1 cellular context compared by ENCODE assay signal in the genomic region with DNA sequence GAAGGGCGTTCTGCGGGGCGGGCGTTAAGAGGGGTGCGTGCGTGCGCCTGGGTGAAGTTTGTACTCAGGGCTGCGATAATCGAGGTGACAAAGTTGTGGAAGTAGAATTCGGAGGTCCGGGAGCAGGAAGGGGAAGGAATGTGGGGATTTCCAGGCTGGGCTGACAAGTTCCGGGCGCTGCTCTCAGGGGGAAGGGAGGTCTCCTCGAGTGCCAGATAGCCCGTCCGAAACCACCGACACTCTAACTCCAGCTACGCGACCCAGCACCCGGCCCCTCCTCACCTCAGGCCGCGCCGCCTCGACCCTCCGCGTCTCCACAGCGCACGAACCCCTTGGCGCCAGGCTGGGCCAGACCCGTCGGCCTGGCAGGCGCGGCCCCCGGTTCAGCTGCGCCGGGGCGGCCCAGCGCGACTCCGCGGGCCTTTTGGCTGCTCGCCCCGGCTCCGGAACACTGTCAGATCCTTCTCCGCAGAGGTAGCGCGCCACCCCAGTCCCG.
A peak's percentile ranks its signal among the peaks of the same experiment; 100 is the strongest.
TF ChIP-seq lines count a peak whose summit lies in the region.

A gene (minus strand): TSS at position 462 of the 496 bp plus-strand sequence. CDS start 18,685 bp downstream, outside the sequence.

TF ChIP-seq in K562, 482 proteins besides CTCF, POLR2A, EP300 and RAD21 (continued from another document and continues in another):
- TF ChIP-seq, protein P1, sequence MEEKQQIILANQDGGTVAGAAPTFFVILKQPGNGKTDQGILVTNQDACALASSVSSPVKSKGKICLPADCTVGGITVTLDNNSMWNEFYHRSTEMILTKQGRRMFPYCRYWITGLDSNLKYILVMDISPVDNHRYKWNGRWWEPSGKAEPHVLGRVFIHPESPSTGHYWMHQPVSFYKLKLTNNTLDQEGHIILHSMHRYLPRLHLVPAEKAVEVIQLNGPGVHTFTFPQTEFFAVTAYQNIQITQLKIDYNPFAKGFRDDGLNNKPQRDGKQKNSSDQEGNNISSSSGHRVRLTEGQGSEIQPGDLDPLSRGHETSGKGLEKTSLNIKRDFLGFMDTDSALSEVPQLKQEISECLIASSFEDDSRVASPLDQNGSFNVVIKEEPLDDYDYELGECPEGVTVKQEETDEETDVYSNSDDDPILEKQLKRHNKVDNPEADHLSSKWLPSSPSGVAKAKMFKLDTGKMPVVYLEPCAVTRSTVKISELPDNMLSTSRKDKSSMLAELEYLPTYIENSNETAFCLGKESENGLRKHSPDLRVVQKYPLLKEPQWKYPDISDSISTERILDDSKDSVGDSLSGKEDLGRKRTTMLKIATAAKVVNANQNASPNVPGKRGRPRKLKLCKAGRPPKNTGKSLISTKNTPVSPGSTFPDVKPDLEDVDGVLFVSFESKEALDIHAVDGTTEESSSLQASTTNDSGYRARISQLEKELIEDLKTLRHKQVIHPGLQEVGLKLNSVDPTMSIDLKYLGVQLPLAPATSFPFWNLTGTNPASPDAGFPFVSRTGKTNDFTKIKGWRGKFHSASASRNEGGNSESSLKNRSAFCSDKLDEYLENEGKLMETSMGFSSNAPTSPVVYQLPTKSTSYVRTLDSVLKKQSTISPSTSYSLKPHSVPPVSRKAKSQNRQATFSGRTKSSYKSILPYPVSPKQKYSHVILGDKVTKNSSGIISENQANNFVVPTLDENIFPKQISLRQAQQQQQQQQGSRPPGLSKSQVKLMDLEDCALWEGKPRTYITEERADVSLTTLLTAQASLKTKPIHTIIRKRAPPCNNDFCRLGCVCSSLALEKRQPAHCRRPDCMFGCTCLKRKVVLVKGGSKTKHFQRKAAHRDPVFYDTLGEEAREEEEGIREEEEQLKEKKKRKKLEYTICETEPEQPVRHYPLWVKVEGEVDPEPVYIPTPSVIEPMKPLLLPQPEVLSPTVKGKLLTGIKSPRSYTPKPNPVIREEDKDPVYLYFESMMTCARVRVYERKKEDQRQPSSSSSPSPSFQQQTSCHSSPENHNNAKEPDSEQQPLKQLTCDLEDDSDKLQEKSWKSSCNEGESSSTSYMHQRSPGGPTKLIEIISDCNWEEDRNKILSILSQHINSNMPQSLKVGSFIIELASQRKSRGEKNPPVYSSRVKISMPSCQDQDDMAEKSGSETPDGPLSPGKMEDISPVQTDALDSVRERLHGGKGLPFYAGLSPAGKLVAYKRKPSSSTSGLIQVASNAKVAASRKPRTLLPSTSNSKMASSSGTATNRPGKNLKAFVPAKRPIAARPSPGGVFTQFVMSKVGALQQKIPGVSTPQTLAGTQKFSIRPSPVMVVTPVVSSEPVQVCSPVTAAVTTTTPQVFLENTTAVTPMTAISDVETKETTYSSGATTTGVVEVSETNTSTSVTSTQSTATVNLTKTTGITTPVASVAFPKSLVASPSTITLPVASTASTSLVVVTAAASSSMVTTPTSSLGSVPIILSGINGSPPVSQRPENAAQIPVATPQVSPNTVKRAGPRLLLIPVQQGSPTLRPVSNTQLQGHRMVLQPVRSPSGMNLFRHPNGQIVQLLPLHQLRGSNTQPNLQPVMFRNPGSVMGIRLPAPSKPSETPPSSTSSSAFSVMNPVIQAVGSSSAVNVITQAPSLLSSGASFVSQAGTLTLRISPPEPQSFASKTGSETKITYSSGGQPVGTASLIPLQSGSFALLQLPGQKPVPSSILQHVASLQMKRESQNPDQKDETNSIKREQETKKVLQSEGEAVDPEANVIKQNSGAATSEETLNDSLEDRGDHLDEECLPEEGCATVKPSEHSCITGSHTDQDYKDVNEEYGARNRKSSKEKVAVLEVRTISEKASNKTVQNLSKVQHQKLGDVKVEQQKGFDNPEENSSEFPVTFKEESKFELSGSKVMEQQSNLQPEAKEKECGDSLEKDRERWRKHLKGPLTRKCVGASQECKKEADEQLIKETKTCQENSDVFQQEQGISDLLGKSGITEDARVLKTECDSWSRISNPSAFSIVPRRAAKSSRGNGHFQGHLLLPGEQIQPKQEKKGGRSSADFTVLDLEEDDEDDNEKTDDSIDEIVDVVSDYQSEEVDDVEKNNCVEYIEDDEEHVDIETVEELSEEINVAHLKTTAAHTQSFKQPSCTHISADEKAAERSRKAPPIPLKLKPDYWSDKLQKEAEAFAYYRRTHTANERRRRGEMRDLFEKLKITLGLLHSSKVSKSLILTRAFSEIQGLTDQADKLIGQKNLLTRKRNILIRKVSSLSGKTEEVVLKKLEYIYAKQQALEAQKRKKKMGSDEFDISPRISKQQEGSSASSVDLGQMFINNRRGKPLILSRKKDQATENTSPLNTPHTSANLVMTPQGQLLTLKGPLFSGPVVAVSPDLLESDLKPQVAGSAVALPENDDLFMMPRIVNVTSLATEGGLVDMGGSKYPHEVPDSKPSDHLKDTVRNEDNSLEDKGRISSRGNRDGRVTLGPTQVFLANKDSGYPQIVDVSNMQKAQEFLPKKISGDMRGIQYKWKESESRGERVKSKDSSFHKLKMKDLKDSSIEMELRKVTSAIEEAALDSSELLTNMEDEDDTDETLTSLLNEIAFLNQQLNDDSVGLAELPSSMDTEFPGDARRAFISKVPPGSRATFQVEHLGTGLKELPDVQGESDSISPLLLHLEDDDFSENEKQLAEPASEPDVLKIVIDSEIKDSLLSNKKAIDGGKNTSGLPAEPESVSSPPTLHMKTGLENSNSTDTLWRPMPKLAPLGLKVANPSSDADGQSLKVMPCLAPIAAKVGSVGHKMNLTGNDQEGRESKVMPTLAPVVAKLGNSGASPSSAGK (IDR thresholded peaks at IDR 0.05): peak; percentile 39
- TF ChIP-seq TGIF2 (CRISPR knock-in tag; IDR thresholded peaks at IDR 0.05): 0 out of 2 replicates have a peak, but pooled peaks have one; percentile 64
- TF ChIP-seq TCF7 (IDR thresholded peaks at IDR 0.05; ENCODE audit: borderline replicate concordance): no peak
- TF ChIP-seq, protein P2, sequence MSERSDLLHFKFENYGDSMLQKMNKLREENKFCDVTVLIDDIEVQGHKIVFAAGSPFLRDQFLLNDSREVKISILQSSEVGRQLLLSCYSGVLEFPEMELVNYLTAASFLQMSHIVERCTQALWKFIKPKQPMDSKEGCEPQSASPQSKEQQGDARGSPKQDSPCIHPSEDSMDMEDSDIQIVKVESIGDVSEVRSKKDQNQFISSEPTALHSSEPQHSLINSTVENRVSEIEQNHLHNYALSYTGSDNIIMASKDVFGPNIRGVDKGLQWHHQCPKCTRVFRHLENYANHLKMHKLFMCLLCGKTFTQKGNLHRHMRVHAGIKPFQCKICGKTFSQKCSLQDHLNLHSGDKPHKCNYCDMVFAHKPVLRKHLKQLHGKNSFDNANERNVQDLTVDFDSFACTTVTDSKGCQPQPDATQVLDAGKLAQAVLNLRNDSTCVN (CRISPR knock-in tag; IDR thresholded peaks at IDR 0.05): no peak; the same call in 1 of the 2 replicates
- TF ChIP-seq ZFP36 (IDR thresholded peaks at IDR 0.05; ENCODE audit: low read depth, low read length, partially characterized antibody): no peak
- TF ChIP-seq NCOA1 (IDR thresholded peaks at IDR 0.05; ENCODE audit: low read depth): peak; percentile 31; the same call in 1 of the 2 replicates
- TF ChIP-seq CC2D1A (IDR thresholded peaks at IDR 0.05): no peak
- TF ChIP-seq, protein P3, sequence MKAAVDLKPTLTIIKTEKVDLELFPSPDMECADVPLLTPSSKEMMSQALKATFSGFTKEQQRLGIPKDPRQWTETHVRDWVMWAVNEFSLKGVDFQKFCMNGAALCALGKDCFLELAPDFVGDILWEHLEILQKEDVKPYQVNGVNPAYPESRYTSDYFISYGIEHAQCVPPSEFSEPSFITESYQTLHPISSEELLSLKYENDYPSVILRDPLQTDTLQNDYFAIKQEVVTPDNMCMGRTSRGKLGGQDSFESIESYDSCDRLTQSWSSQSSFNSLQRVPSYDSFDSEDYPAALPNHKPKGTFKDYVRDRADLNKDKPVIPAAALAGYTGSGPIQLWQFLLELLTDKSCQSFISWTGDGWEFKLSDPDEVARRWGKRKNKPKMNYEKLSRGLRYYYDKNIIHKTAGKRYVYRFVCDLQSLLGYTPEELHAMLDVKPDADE (conservative IDR thresholded peaks at IDR 0.05; ENCODE audit: control insufficient read depth, low read depth, low read length): no peak
- TF ChIP-seq NFIC (IDR thresholded peaks at IDR 0.05): peak; percentile 53; the same call in 1 of the 2 replicates
- no peak for TF ChIP-seq ZBTB8A (IDR thresholded peaks at IDR 0.05; ENCODE audit: partially characterized antibody)
- no peak for TF ChIP-seq ZNF347 (CRISPR knock-in tag; IDR thresholded peaks at IDR 0.05; ENCODE audit: low read depth)
- TF ChIP-seq, protein P4, sequence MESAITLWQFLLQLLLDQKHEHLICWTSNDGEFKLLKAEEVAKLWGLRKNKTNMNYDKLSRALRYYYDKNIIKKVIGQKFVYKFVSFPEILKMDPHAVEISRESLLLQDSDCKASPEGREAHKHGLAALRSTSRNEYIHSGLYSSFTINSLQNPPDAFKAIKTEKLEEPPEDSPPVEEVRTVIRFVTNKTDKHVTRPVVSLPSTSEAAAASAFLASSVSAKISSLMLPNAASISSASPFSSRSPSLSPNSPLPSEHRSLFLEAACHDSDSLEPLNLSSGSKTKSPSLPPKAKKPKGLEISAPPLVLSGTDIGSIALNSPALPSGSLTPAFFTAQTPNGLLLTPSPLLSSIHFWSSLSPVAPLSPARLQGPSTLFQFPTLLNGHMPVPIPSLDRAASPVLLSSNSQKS (CRISPR knock-in tag; IDR thresholded peaks at IDR 0.05): no peak
- no peak for TF ChIP-seq RBM22 (IDR thresholded peaks at IDR 0.05; ENCODE audit: low read depth, low read length, poor library complexity, severe bottlenecking)
- TF ChIP-seq BHLHE40 (IDR thresholded peaks at IDR 0.05; ENCODE audit: low read length): no peak
- TF ChIP-seq HDAC6 (IDR thresholded peaks at IDR 0.05; ENCODE audit: low read depth, low read length): no peak
- TF ChIP-seq, protein P5, sequence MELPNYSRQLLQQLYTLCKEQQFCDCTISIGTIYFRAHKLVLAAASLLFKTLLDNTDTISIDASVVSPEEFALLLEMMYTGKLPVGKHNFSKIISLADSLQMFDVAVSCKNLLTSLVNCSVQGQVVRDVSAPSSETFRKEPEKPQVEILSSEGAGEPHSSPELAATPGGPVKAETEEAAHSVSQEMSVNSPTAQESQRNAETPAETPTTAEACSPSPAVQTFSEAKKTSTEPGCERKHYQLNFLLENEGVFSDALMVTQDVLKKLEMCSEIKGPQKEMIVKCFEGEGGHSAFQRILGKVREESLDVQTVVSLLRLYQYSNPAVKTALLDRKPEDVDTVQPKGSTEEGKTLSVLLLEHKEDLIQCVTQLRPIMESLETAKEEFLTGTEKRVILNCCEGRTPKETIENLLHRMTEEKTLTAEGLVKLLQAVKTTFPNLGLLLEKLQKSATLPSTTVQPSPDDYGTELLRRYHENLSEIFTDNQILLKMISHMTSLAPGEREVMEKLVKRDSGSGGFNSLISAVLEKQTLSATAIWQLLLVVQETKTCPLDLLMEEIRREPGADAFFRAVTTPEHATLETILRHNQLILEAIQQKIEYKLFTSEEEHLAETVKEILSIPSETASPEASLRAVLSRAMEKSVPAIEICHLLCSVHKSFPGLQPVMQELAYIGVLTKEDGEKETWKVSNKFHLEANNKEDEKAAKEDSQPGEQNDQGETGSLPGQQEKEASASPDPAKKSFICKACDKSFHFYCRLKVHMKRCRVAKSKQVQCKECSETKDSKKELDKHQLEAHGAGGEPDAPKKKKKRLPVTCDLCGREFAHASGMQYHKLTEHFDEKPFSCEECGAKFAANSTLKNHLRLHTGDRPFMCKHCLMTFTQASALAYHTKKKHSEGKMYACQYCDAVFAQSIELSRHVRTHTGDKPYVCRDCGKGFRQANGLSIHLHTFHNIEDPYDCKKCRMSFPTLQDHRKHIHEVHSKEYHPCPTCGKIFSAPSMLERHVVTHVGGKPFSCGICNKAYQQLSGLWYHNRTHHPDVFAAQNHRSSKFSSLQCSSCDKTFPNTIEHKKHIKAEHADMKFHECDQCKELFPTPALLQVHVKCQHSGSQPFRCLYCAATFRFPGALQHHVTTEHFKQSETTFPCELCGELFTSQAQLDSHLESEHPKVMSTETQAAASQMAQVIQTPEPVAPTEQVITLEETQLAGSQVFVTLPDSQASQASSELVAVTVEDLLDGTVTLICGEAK (IDR thresholded peaks at IDR 0.05): no peak; the same call in 1 of the 2 replicates
- TF ChIP-seq, protein P5 (CRISPR knock-in tag; IDR thresholded peaks at IDR 0.05): no peak
- TF ChIP-seq, protein P6, sequence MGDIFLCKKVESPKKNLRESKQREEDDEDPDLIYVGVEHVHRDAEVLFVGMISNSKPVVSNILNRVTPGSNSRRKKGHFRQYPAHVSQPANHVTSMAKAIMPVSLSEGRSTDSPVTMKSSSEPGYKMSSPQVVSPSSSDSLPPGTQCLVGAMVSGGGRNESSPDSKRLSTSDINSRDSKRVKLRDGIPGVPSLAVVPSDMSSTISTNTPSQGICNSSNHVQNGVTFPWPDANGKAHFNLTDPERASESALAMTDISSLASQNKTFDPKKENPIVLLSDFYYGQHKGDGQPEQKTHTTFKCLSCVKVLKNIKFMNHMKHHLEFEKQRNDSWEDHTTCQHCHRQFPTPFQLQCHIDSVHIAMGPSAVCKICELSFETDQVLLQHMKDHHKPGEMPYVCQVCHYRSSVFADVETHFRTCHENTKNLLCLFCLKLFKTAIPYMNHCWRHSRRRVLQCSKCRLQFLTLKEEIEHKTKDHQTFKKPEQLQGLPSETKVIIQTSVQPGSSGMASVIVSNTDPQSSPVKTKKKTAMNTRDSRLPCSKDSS (IDR thresholded peaks at IDR 0.05; ENCODE audit: low read depth, partially characterized antibody): peak; percentile 10
- TF ChIP-seq, protein P7, sequence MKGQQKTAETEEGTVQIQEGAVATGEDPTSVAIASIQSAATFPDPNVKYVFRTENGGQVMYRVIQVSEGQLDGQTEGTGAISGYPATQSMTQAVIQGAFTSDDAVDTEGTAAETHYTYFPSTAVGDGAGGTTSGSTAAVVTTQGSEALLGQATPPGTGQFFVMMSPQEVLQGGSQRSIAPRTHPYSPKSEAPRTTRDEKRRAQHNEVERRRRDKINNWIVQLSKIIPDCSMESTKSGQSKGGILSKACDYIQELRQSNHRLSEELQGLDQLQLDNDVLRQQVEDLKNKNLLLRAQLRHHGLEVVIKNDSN (CRISPR knock-in tag; IDR thresholded peaks at IDR 0.05): no peak
- TF ChIP-seq RB1 (IDR thresholded peaks at IDR 0.05; ENCODE audit: low read depth): peak; percentile 90
- no peak for TF ChIP-seq ZFP30 (CRISPR knock-in tag; IDR thresholded peaks at IDR 0.05; ENCODE audit: borderline replicate concordance)
